In genomic region chr5:152650413-152650812, GRCh38 we compare ENCODE assay signal across 9 cellular contexts.
"Had no signal": no experiment of that assay in that cellular context is flagged by ENCODE, and none has a peak within 500 bp of the region (broad histone marks: within the 10 kb centered on the region; RNA-seq: fewer than 3 reads in every experiment).

No MANE protein-coding gene starts in this region.

- ATAC-seq: GM23338, K562 had no signal

- H3K4me2 ChIP-seq: GM23338 had no signal

- H2AFZ ChIP-seq: GM23338 had no signal

- H3K4me3 ChIP-seq: GM23338, K562 had no signal

- DNase-seq: H9, HCEC 1CT, IMR-90, KG1 had no signal

- FAIRE-seq: H1, H54, HTR-8/SVneo, K562 had no signal
